Comparison of ENCODE assay signal across 8 cellular contexts in genomic region chr3:9890249-9891071, GRCh38. TPM values are rescaled to one million over a fixed set of nuclear protein-coding genes. Genes with fewer than 3 reads are reported as not detected.
DNase-seq lines count a peak whose midpoint lies in the region; ATAC-seq, FAIRE-seq and TF ChIP-seq lines count a peak whose summit lies in the region.

JAGN1 (plus strand) TSS chr3:9890610; CDS start chr3:9890723, 113 bp downstream.

- intact Hi-C loops in activated B cell treated with CpG ODN at 0.5 μM for 24 hours (cut with micrococcal nuclease) = loop anchor here (1.0 to 2.0 kb wide), 11 partner anchors 25 to 494 kb away; partner anchors contain the start of genes BRPF1, CRELD1, FANCD2 and RPUSD3

- POLR2A ChIA-PET in activated B cell treated with CpG ODN at 0.5 μM for 24 hours (lab: Charles Lee) = interaction anchor here (0.6 to 3.8 kb wide), 28 partner anchors 11 to 430 kb away, joined by 3 to 92 read pairs (median 4); partner anchors contain the start of genes ARPC4, CRELD1, EMC3 and FANCD2

- H3K36me3 ChIP-seq in ACC112 (ENCODE audit: insufficient read depth, low read length) (peaks cover 25% of the 10 kb centered on the region), bronchial epithelial cell (ENCODE audit: control insufficient read depth, insufficient read depth, low read length) (peaks cover 4% of the 10 kb centered on the region), smooth muscle cell (ENCODE audit: low read depth) (no peaks in the 10 kb centered on the region)

- H2AFZ ChIP-seq in ACC112 (ENCODE audit: low read length, unreplicated experiment) (peak within 1 kb of the TSS; percentile 72), smooth muscle cell (ENCODE audit: low read depth) (peak within 1 kb of the TSS; percentile 93)

- H3K4me3 Mint-ChIP-seq in activated B cell treated with CpG ODN at 0.5 μM for 24 hours (peak within 1 kb of the TSS; percentile 94), immature natural killer cell (peak within 1 kb of the TSS; percentile 96 to 99 (median 98))

- H3K4me1 ChIP-seq in ACC112 (ENCODE audit: control insufficient read depth, insufficient read depth, low read length, unreplicated experiment) (peaks cover 28% of the 10 kb centered on the region), smooth muscle cell (ENCODE audit: low read depth) (peaks cover 9% of the 10 kb centered on the region)

- H3K9me3 ChIP-seq in smooth muscle cell (replicated peaks; ENCODE audit: low read depth) = no peaks in the 10 kb centered on the region

- peak within 1 kb of the TSS; percentile 98 for H3K9ac ChIP-seq in smooth muscle cell (ENCODE audit: low read depth)

- H3K27me3 Mint-ChIP-seq in activated B cell treated with CpG ODN at 0.5 μM for 24 hours (no peaks in the 10 kb centered on the region), immature natural killer cell (ENCODE audit: low read depth in 3 of 3) (peaks cover 3 to 4% (median 4%) of the 10 kb centered on the region in 3 donors)

- WGBS in smooth muscle cell (ENCODE audit: low lambda C conversion rate) = 3% methylated on average over 40 of the region's 62 CpGs

- no peaks in the 10 kb centered on the region for H4K20me1 ChIP-seq in smooth muscle cell (ENCODE audit: low read depth)

- peak within 1 kb of the TSS; percentile 100 for H3K4me3 ChIP-seq in ACC112 (ENCODE audit: low read depth, low read length)
- peak within 1 kb of the TSS; percentile 79 for H3K4me3 ChIP-seq in bronchial epithelial cell (ENCODE audit: low read depth, low read length)
- H3K4me3 ChIP-seq in smooth muscle cell = peak within 1 kb of the TSS; percentile 90

- H3K4me2 ChIP-seq in smooth muscle cell = peak within 1 kb of the TSS; percentile 99

- H3K4me1 Mint-ChIP-seq in activated B cell treated with CpG ODN at 0.5 μM for 24 hours (peaks cover 44% of the 10 kb centered on the region), immature natural killer cell (peaks cover 37 to 55% of the 10 kb centered on the region in 2 donors)

- peaks cover 3% of the 10 kb centered on the region for H3F3A ChIP-seq in smooth muscle cell (ENCODE audit: low read depth)

- DNase-seq in NCI-H226 = peak; percentile 73
- peak; percentile 85 for DNase-seq in activated B cell treated with CpG ODN at 0.5 μM for 24 hours
- peak; percentile 63 for DNase-seq in bronchial epithelial cell (ENCODE audit: low read depth)
- peak; percentile 84 to 88 (median 88) for DNase-seq in immature natural killer cell
- DNase-seq in smooth muscle cell (lab: John Stamatoyannopoulos, UW; ENCODE audit: unreplicated experiment) = peak; percentile 85

- H3K9me3 Mint-ChIP-seq in activated B cell treated with CpG ODN at 0.5 μM for 24 hours = no peaks in the 10 kb centered on the region
- no peaks in the 10 kb centered on the region for H3K9me3 Mint-ChIP-seq in immature natural killer cell

- TF ChIP-seq CTCF in activated B cell treated with CpG ODN at 0.5 μM for 24 hours (IDR thresholded peaks at IDR 0.05) (no peak), bronchial epithelial cell (IDR thresholded peaks at IDR 0.05; ENCODE audit: insufficient read depth, low read length, severe bottlenecking) (no peak), smooth muscle cell (IDR thresholded peaks at IDR 0.05; ENCODE audit: borderline replicate concordance, insufficient read depth, poor library complexity, severe bottlenecking) (no peak)

- CTCF ChIA-PET in activated B cell treated with CpG ODN at 0.5 μM for 24 hours (lab: Charles Lee) = interaction anchor here (1.4 to 1.9 kb wide), 3 partner anchors 42 to 56 kb away, joined by 4 to 5 read pairs (median 5); partner anchors contain the start of gene CRELD1

- ATAC-seq in GM18861 (IDR thresholded peaks at IDR 0.05; ENCODE audit: unreplicated experiment) (peak; percentile 51), HG03095 (IDR thresholded peaks at IDR 0.05; ENCODE audit: unreplicated experiment) (peak; percentile 72), activated B cell treated with CpG ODN at 0.5 μM for 24 hours (ENCODE audit: low read depth) (peak; percentile 86)

- FAIRE-seq in bronchial epithelial cell (lab: Jason Lieb, UNC) = no peak

- no peaks in the 10 kb centered on the region for H3K27me3 ChIP-seq in ACC112 (ENCODE audit: insufficient read depth, low read length)
- no peaks in the 10 kb centered on the region for H3K27me3 ChIP-seq in bronchial epithelial cell (ENCODE audit: control insufficient read depth, insufficient read depth, low read length)
- H3K27me3 ChIP-seq in smooth muscle cell (ENCODE audit: low read depth) = no peaks in the 10 kb centered on the region

- H3K79me2 ChIP-seq in ACC112 (ENCODE audit: control insufficient read depth, insufficient read depth, low read length, unreplicated experiment) (peaks cover 29% of the 10 kb centered on the region), smooth muscle cell (ENCODE audit: low read depth) (peaks cover 19% of the 10 kb centered on the region)

- peak within 1 kb of the TSS; percentile 97 for H3K27ac Mint-ChIP-seq in activated B cell treated with CpG ODN at 0.5 μM for 24 hours
- peak within 1 kb of the TSS; percentile 96 to 99 (median 98) for H3K27ac Mint-ChIP-seq in immature natural killer cell

- H3K27ac ChIP-seq in ACC112 (ENCODE audit: low read depth, low read length) (peak within 1 kb of the TSS; percentile 89), smooth muscle cell (ENCODE audit: low read depth) (peak within 1 kb of the TSS; percentile 82)

- H3K36me3 Mint-ChIP-seq in activated B cell treated with CpG ODN at 0.5 μM for 24 hours (ENCODE audit: low read depth) (peaks cover 33% of the 10 kb centered on the region), immature natural killer cell (peaks cover 8 to 20% (median 14%) of the 10 kb centered on the region in 3 donors)

RNA-seq across cellular contexts. Expression of gene JAGN1, which starts in this region (rescaled TPM):
- total RNA-seq in activated B cell treated with CpG ODN at 0.5 μM for 24 hours (30.9 and 32.1 TPM in 2 replicates), bronchial epithelial cell (24.5 and 35.5 TPM in 2 replicates), smooth muscle cell (32.3 and 36.8 TPM in 2 replicates)
- polyA plus RNA-seq in immature natural killer cell (10 to 100 TPM; 36.1 to 50.3 (median 37.9) TPM), smooth muscle cell (37.3 and 49.8 TPM in 2 replicates)

Comparison
In these comparisons a context has a peak if more than half of its experiments do, and no peak if none do; other contexts are left out.
1. Peak in every context shown above with its lines: DNase-seq, ATAC-seq, H3K4me3 ChIP-seq and H3K27ac ChIP-seq.